8 cellular contexts compared by ENCODE assay signal in the genomic region with DNA sequence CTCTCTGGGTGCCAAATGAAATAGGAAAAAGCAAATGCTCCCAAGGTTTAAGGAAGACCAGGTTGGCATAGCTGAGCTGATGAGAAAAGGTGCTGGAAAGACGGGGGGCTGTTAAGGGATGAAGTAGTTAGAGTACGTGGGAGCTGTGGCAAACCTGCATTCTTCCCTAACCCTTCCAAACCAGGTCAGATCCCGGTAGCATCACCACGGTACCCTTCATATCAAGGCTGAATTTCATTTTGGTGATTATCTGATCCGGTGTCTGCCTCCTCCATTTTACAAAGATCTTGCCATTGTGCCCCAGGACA.
DNase-seq lines count a peak whose midpoint lies in the region; TF ChIP-seq lines count a peak whose summit lies in the region.

No MANE protein-coding gene starts in this region.

- BruUV-seq in Caco-2 (replicated peaks; lab: Mats Ljungman, UMichigan) = no TSS peak

- H3K4me3 Mint-ChIP-seq in Caco-2 (ENCODE audit: unreplicated experiment) = peak overlapping the region; percentile 82

- peak overlapping the region; percentile 92 for H3K27ac Mint-ChIP-seq in Caco-2 (ENCODE audit: unreplicated experiment)

- in situ Hi-C loops in KBM-7 (cut with MboI; ENCODE audit: low pct_unique_long_range_greater_than_20kb, low sequenced_read_pairs) = no loop called here
- in situ Hi-C loops in GM13977 (cut with MboI; ENCODE audit: low pct_unique_long_range_greater_than_20kb, low sequenced_read_pairs, unreplicated experiment) = no loop called here

- intact Hi-C loops in Caco-2 (cut with micrococcal nuclease; ENCODE audit: unreplicated experiment) = loop anchor here (1.0 kb wide), 1 partner anchor 8 kb away; no protein-coding TSS in a partner anchor

- no peak for DNase-seq in Caco-2
- DNase-seq in SJSA1 (ENCODE audit: low read depth in 1 of 2, low spot score in 2 of 2) = no peak
- DNase-seq in fibroblast of the aortic adventitia (ENCODE audit: low read depth) = no peak
- DNase-seq in KBM-7 = no peak
- DNase-seq in amniotic stem cell (lab: John Stamatoyannopoulos, UW) = no peak
- no peak for DNase-seq in GM13977 (ENCODE audit: low spot score)
- DNase-seq in glomerular visceral epithelial cell (ENCODE audit: extremely low spot score) = no peak

- H3K4me1 ChIP-seq in Caco-2 (peaks cover 47% of the 10 kb centered on the region), SJSA1 (replicated peaks) (peaks cover 25% of the 10 kb centered on the region), rectal smooth muscle tissue (ENCODE audit: control insufficient read depth, insufficient read depth, low read length) (peaks cover 16% of the 10 kb centered on the region)

- CTCF ChIA-PET in Caco-2 (lab: Charles Lee) = interaction anchor here (0.7 to 2.0 kb wide), 10 partner anchors 9 to 245 kb away, joined by 3 to 7 read pairs (median 5); no protein-coding TSS in a partner anchor

- H3K27ac ChIP-seq in SJSA1 = peak overlapping the region; percentile 80
- H3K27ac ChIP-seq in rectal smooth muscle tissue (ENCODE audit: low read depth, low read length) = peak overlapping the region; percentile 90

- POLR2A ChIA-PET in Caco-2 (lab: Charles Lee) = interaction anchor here (0.7 to 1.9 kb wide), 8 partner anchors 8 to 69 kb away, joined by 3 to 20 read pairs (median 7); partner anchors contain the start of gene PIM1

- peaks cover 26% of the 10 kb centered on the region for H3K4me1 Mint-ChIP-seq in Caco-2 (ENCODE audit: low read depth, unreplicated experiment)

- H3K36me3 ChIP-seq in Caco-2 (ENCODE audit: control insufficient read depth, insufficient read depth, low read length) = no peaks in the 10 kb centered on the region
- H3K36me3 ChIP-seq in SJSA1 = no peaks in the 10 kb centered on the region
- no peaks in the 10 kb centered on the region for H3K36me3 ChIP-seq in rectal smooth muscle tissue (ENCODE audit: control insufficient read depth, insufficient read depth, low read length)

- H3K9me3 ChIP-seq in Caco-2 (no peaks in the 10 kb centered on the region), SJSA1 (replicated peaks) (no peaks in the 10 kb centered on the region)

- TF ChIP-seq CTCF in Caco-2 (IDR thresholded peaks at IDR 0.05; ENCODE audit: insufficient read depth in 1 of 2, low read depth in 1 of 2, low read length in 1 of 2, severe bottlenecking in 1 of 2, unreplicated experiment in 1 of 2) (no peak), fibroblast of the aortic adventitia (IDR thresholded peaks at IDR 0.05; ENCODE audit: insufficient read depth, low read length) (no peak), GM13977 (IDR thresholded peaks at IDR 0.05; ENCODE audit: extremely low read depth, insufficient read depth, missing control alignments) (no peak)

- H3K27me3 Mint-ChIP-seq in Caco-2 (ENCODE audit: insufficient read depth, unreplicated experiment) = no peaks in the 10 kb centered on the region

- H3K27me3 ChIP-seq in Caco-2 (replicated peaks; ENCODE audit: control insufficient read depth, insufficient read depth, low read length) = no peaks in the 10 kb centered on the region
- H3K27me3 ChIP-seq in SJSA1 (replicated peaks) = no peaks in the 10 kb centered on the region
- H3K27me3 ChIP-seq in rectal smooth muscle tissue (ENCODE audit: control insufficient read depth, insufficient read depth, low read length) = no peaks in the 10 kb centered on the region

- H3K36me3 Mint-ChIP-seq in Caco-2 (ENCODE audit: insufficient read depth, unreplicated experiment) = peaks cover 23% of the 10 kb centered on the region

- no peaks in the 10 kb centered on the region for H3K9me3 Mint-ChIP-seq in Caco-2 (ENCODE audit: unreplicated experiment)

- H3K4me3 ChIP-seq in Caco-2 (ENCODE audit: low read depth, low read length) (peak overlapping the region; percentile 16), SJSA1 (peak overlapping the region; percentile 32), fibroblast of the aortic adventitia (ENCODE audit: low read depth, low read length) (peak overlapping the region; percentile 57), rectal smooth muscle tissue (ENCODE audit: low read length) (peak overlapping the region; percentile 67)

- H3K9ac ChIP-seq in rectal smooth muscle tissue (ENCODE audit: low read length) = peak overlapping the region; percentile 5

Comparison
In these comparisons a context has a peak if more than half of its experiments do, and no peak if none do; other contexts are left out.
1. H3K4me3 ChIP-seq: peak in every context shown above with its lines; median percentile 67 in rectal smooth muscle tissue; 57 in fibroblast of the aortic adventitia; 32 in SJSA1; 16 in Caco-2.